10 cellular contexts compared by ENCODE assay signal in the genomic region with DNA sequence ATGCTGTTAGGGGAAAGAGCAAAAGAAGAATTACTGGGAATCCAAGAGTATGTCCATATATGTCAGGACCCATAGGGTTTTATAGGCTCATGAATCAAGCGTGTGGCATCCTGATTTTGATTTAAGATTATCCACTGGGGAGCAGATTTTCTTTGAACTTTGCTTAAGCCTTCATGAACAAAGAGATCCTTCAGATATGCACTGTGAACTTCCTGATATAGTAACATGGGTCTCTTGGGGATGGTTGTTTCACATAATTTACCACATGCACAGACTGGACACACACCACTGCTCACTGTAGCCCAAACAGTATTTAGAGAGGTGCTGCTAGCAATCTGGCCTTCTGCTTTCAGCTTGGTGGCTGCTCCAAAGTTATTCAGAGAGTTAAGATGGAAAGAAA.
DNase-seq lines count a peak whose midpoint lies in the region; ATAC-seq and TF ChIP-seq lines count a peak whose summit lies in the region.
"Had no signal": no experiment of that assay in that cellular context is flagged by ENCODE, and none has a peak within 500 bp of the region (broad histone marks: within the 10 kb centered on the region; RNA-seq: fewer than 3 reads in every experiment).

No MANE protein-coding gene starts in this region.

- no peak overlapping the region for H3K4me3 ChIP-seq in right lobe of liver
- H3K4me3 ChIP-seq: ovary had no signal

- WGBS in right lobe of liver (ENCODE audit: insufficient coverage, low coverage, low lambda C conversion rate, missing lambda C conversion rate), result 91% methylated on average over 1 of the region's 1 CpG

- TF ChIP-seq POLR2A in right lobe of liver (IDR thresholded peaks at IDR 0.05), result no peak

- no peaks in the 10 kb centered on the region for H3K9me3 ChIP-seq in right lobe of liver
- H3K9me3 ChIP-seq: ovary had no signal

- intact Hi-C loops in right lobe of liver (cut with DNase I), result loop anchor here (10.0 kb wide), 2 partner anchors 301 to 501 kb away; no protein-coding TSS in a partner anchor

- no peaks in the 10 kb centered on the region for H3K4me1 ChIP-seq in right lobe of liver

- no peak overlapping the region for H3K27ac ChIP-seq in right lobe of liver
- H3K27ac ChIP-seq: ovary had no signal

- TF ChIP-seq CTCF in right lobe of liver (IDR thresholded peaks at IDR 0.05), result no peak

- DNase-seq in kidney tubule cell (ENCODE audit: low spot score) (peak; percentile 26), amygdala (lab: John Stamatoyannopoulos, UW) (no peak), superior temporal gyrus (ENCODE audit: extremely low spot score) (no peak), G401 (ENCODE audit: low spot score) (no peak), right lobe of liver (no peak)
- DNase-seq: IMR-90, ovary had no signal

- no peaks in the 10 kb centered on the region for H3K36me3 ChIP-seq in right lobe of liver
- H3K36me3 ChIP-seq: ovary had no signal

- ATAC-seq in GM18870 (IDR thresholded peaks at IDR 0.05; ENCODE audit: unreplicated experiment) (peak; percentile 89), GM21786 (IDR thresholded peaks at IDR 0.05; ENCODE audit: unreplicated experiment) (peak; percentile 96), HG03342 (IDR thresholded peaks at IDR 0.05; ENCODE audit: unreplicated experiment) (peak; percentile 95), right lobe of liver (no peak)

- in situ Hi-C loops in G401 (cut with HindIII; ENCODE audit: low sequenced_read_pairs), result loop anchor here (25.0 kb wide), 1 partner anchor 422 kb away; no protein-coding TSS in a partner anchor

- H3K27me3 ChIP-seq in right lobe of liver, result no peaks in the 10 kb centered on the region
- H3K27me3 ChIP-seq: ovary had no signal

Comparison
In these comparisons a context has a peak if more than half of its experiments do, and no peak if none do; other contexts are left out.
1. ATAC-seq: peak in GM18870 (single experiment), GM21786 (single experiment) and HG03342 (single experiment); none in right lobe of liver (0 of 4).